In the genomic region with DNA sequence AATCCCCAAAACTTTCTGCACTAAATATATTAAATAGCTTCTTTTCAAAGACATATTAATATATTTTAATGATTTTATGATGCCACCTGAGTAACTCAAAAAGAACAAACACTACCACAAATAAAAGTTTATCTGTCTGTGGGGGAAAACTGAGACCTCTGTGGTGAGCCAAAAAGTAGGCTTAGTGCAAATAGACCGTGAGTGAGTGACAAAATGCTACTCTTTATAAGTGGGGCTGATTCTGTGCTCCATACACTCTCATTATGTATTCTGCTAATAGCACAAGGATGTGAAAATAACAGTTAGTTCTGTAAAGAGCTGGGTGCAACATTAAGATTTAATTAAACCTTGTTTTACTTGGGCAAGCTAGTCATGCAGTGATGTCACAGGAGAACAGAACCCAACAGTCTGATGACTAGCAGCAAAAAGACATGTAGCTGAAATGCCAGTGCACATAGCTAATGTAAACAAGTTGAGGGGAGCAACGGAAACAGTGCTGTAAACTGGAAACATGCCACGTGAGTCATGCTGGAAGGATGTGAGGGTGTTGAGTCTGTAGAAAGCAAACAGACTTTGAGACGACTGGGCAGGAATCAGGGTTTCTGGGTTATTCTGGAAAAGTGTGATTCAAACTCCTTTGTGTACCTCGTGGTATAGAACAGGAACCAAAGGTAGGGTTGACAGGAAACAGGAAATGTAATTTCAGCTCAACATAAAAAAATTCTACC, we compare ENCODE assay signal across 7 cellular contexts.
DNase-seq lines count a peak whose midpoint lies in the region; ATAC-seq, FAIRE-seq and TF ChIP-seq lines count a peak whose summit lies in the region.

No MANE protein-coding gene starts in this region.

- H3K4me1 ChIP-seq in thyroid gland, result peaks cover 0 to 3% of the 10 kb centered on the region in 2 donors

- no peaks in the 10 kb centered on the region for H3K36me3 ChIP-seq in thyroid gland

- H3K4me3 ChIP-seq in WI38 (ENCODE audit: low read depth, low read length), result peak overlapping the region; percentile 16; the same call in 1 of the 2 replicates
- no peak overlapping the region for H3K4me3 ChIP-seq in thyroid gland (replicated peaks in 1 of 3)

- H3K27ac ChIP-seq in thyroid gland, result peak overlapping the region in 1 of 3 donors; percentile 31

- 10 to 14% methylated on average over 5 of the region's 5 CpGs for WGBS in thyroid gland, 2 donors

- H3K27me3 ChIP-seq in thyroid gland, result no peaks in the 10 kb centered on the region

- peak; percentile 86 for DNase-seq in HTR-8/SVneo (ENCODE audit: insufficient read length, low spot score)
- peak; percentile 29 for DNase-seq in iPS-NIHi7 (ENCODE audit: extremely low spot score)
- peak; percentile 77 to 80 for DNase-seq in thyroid gland
- DNase-seq in NOMO-1 (lab: John Stamatoyannopoulos, UW; ENCODE audit: unreplicated experiment in 2 of 2), result no peak
- DNase-seq in T-helper 1 cell, result no peak

- intact Hi-C loops in thyroid gland (cut with DNase I), result no loop called here

- peak; percentile 95 for FAIRE-seq in HTR-8/SVneo (lab: Jason Lieb, UNC)

- no peak for TF ChIP-seq POLR2A in thyroid gland (IDR thresholded peaks at IDR 0.05)

- no peak for TF ChIP-seq CTCF in WI38 (IDR thresholded peaks at IDR 0.05; ENCODE audit: low read depth, low read length)
- no peak for TF ChIP-seq CTCF in thyroid gland (IDR thresholded peaks at IDR 0.05)

- ATAC-seq in HG03045 (IDR thresholded peaks at IDR 0.05; ENCODE audit: unreplicated experiment), result no peak

- no peaks in the 10 kb centered on the region for H3K9me3 ChIP-seq in thyroid gland

Comparison
In these comparisons a context has a peak if more than half of its experiments do, and no peak if none do; other contexts are left out.
1. DNase-seq: peak in HTR-8/SVneo (single experiment), iPS-NIHi7 (single experiment) and thyroid gland (2 of 2); none in NOMO-1 (0 of 2) and T-helper 1 cell (0 of 5).